25 cellular contexts compared by ENCODE assay signal in the genomic region with DNA sequence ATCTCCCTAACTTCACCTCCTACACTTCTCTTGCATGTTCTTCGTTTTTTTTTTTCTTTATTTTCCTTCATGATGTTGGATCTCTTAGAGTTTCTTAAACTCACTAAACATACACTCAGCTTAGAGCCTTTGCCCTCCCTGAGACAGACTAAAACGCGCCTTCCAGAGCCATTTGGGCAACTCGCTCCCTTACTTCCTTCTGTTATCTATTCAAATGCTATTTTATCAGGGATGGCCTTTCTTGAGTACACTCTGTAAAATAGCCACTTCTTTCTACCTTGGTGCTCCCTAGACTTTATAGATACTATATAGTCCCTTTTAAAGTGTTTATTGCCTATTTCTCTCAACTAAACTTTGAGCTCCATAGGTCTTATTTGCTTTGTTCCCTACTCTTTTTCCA.
DNase-seq lines count a peak whose midpoint lies in the region; ATAC-seq and TF ChIP-seq lines count a peak whose summit lies in the region.
"Had no signal": no experiment of that assay in that cellular context is flagged by ENCODE, and none has a peak within 500 bp of the region (broad histone marks: within the 10 kb centered on the region; RNA-seq: fewer than 3 reads in every experiment).

No MANE protein-coding gene starts in this region.

- H3K27ac Mint-ChIP-seq in nephron progenitor cell = peak overlapping the region; percentile 85
- no peak overlapping the region for H3K27ac Mint-ChIP-seq in natural killer cell treated with Interleukin-12 subunit alpha and Interleukin-12 subunit beta and Interleukin-15 and Interleukin-18, amount 100 ng/mL, for 72 hours
- no peak overlapping the region for H3K27ac Mint-ChIP-seq in naive thymus-derived CD8-positive, alpha-beta T cell
- H3K27ac Mint-ChIP-seq: CD14-positive monocyte; CD4-positive, alpha-beta memory T cell; CD4-positive, CD25-positive, alpha-beta regulatory T cell; CD8-positive, alpha-beta memory T cell had no signal

- BruUV-seq in mammary epithelial cell (replicated peaks; lab: Mats Ljungman, UMichigan) = no TSS peak

- no peaks in the 10 kb centered on the region for H4K20me1 ChIP-seq in mammary epithelial cell (ENCODE audit: insufficient read depth, low read length)
- H4K20me1 ChIP-seq: BLaER1 had no signal

- ATAC-seq in left colon (peak; percentile 99), HG02970 (IDR thresholded peaks at IDR 0.05; ENCODE audit: low FRiP score, unreplicated experiment) (no peak)
- no peak for ATAC-seq in natural killer cell treated with Interleukin-12 subunit alpha and Interleukin-12 subunit beta and Interleukin-15 and Interleukin-18, amount 100 ng/mL, for 72 hours
- ATAC-seq in naive thymus-derived CD8-positive, alpha-beta T cell = no peak
- ATAC-seq: GM12878 had no signal

- POLR2A ChIA-PET in naive thymus-derived CD8-positive, alpha-beta T cell (lab: Charles Lee) = no interaction called here

- no peaks in the 10 kb centered on the region for H3K27me3 ChIP-seq in colonic mucosa
- H3K27me3 ChIP-seq in mammary epithelial cell (ENCODE audit: insufficient read depth, low read length) = no peaks in the 10 kb centered on the region
- H3K27me3 ChIP-seq: BE2C, BLaER1 had no signal

- H3K4me3 ChIP-seq in colonic mucosa (no peak overlapping the region), mammary epithelial cell (replicated peaks in 1 of 3; ENCODE audit: insufficient read depth in 1 of 3, low read depth in 2 of 3, low read length in 3 of 3) (no peak overlapping the region)
- H3K4me3 ChIP-seq: BLaER1, GM12878 had no signal

- H3K4me2 ChIP-seq in mammary epithelial cell (ENCODE audit: insufficient read depth, low read depth, low read length) = no peak overlapping the region
- H3K4me2 ChIP-seq: BLaER1 had no signal

- peak; percentile 62 for DNase-seq in colonic mucosa
- DNase-seq in left colon = peak; percentile 26 to 48
- DNase-seq in nephron progenitor cell = no peak
- DNase-seq in mammary epithelial cell = no peak
- DNase-seq in natural killer cell treated with Interleukin-12 subunit alpha and Interleukin-12 subunit beta and Interleukin-15 and Interleukin-18, amount 100 ng/mL, for 72 hours (ENCODE audit: low spot score) = no peak
- no peak for DNase-seq in naive thymus-derived CD8-positive, alpha-beta T cell
- DNase-seq: 8988T; ACHN; BE2C; C1 segment of cervical spinal cord; CD4-positive, alpha-beta memory T cell; CD4-positive, CD25-positive, alpha-beta regulatory T cell; CD8-positive, alpha-beta memory T cell; COR-L47; DMS 273 treated with DMSO at 0.1 percent for 48 hours; DMS153; DMS53; DMS79; DND-41; EL; GDM1 had no signal

- CTCF ChIA-PET in mammary epithelial cell (lab: Charles Lee; ENCODE audit: low non-redundant PET) = no interaction called here

- dilution Hi-C loops in mammary epithelial cell (cut with HindIII; ENCODE audit: low sequenced_read_pairs) = no loop called here

- H3K9me3 Mint-ChIP-seq in nephron progenitor cell = no peaks in the 10 kb centered on the region
- H3K9me3 Mint-ChIP-seq in natural killer cell treated with Interleukin-12 subunit alpha and Interleukin-12 subunit beta and Interleukin-15 and Interleukin-18, amount 100 ng/mL, for 72 hours = peaks cover 6% of the 10 kb centered on the region
- no peaks in the 10 kb centered on the region for H3K9me3 Mint-ChIP-seq in naive thymus-derived CD8-positive, alpha-beta T cell
- H3K9me3 Mint-ChIP-seq: CD8-positive, alpha-beta memory T cell had no signal

- no peaks in the 10 kb centered on the region for H3K4me1 ChIP-seq in colonic mucosa
- H3K4me1 ChIP-seq in mammary epithelial cell (ENCODE audit: insufficient read depth, low read length) = no peaks in the 10 kb centered on the region
- H3K4me1 ChIP-seq: BE2C, BLaER1 had no signal

- no peaks in the 10 kb centered on the region for H3K9me3 ChIP-seq in colonic mucosa
- no peaks in the 10 kb centered on the region for H3K9me3 ChIP-seq in mammary epithelial cell (replicated peaks; ENCODE audit: insufficient read depth, low read length)
- H3K9me3 ChIP-seq: BE2C, BLaER1 had no signal

- H3K36me3 ChIP-seq in colonic mucosa (no peaks in the 10 kb centered on the region), mammary epithelial cell (ENCODE audit: insufficient read depth, low read length) (no peaks in the 10 kb centered on the region)
- H3K36me3 ChIP-seq: BE2C, BLaER1 had no signal

- H3K4me3 Mint-ChIP-seq in nephron progenitor cell = no peak overlapping the region
- no peak overlapping the region for H3K4me3 Mint-ChIP-seq in natural killer cell treated with Interleukin-12 subunit alpha and Interleukin-12 subunit beta and Interleukin-15 and Interleukin-18, amount 100 ng/mL, for 72 hours
- no peak overlapping the region for H3K4me3 Mint-ChIP-seq in naive thymus-derived CD8-positive, alpha-beta T cell
- H3K4me3 Mint-ChIP-seq: CD14-positive monocyte; CD4-positive, alpha-beta memory T cell; CD4-positive, CD25-positive, alpha-beta regulatory T cell had no signal

- H3K79me2 ChIP-seq in mammary epithelial cell (ENCODE audit: insufficient read depth, low read length) = no peaks in the 10 kb centered on the region

- TF ChIP-seq CTCF in colonic mucosa (IDR thresholded peaks at IDR 0.05) (no peak), nephron progenitor cell (IDR thresholded peaks at IDR 0.05) (no peak), mammary epithelial cell (conservative IDR thresholded peaks at IDR 0.05 in 1 of 2, IDR thresholded peaks at IDR 0.05 in 1 of 2; ENCODE audit: extremely low read depth in 1 of 2, insufficient read depth in 1 of 2, low read depth in 1 of 2, low read length in 2 of 2) (no peak)

- H3K36me3 Mint-ChIP-seq in nephron progenitor cell (ENCODE audit: low read depth) = no peaks in the 10 kb centered on the region
- no peaks in the 10 kb centered on the region for H3K36me3 Mint-ChIP-seq in natural killer cell treated with Interleukin-12 subunit alpha and Interleukin-12 subunit beta and Interleukin-15 and Interleukin-18, amount 100 ng/mL, for 72 hours
- no peaks in the 10 kb centered on the region for H3K36me3 Mint-ChIP-seq in naive thymus-derived CD8-positive, alpha-beta T cell
- H3K36me3 Mint-ChIP-seq: CD14-positive monocyte; CD4-positive, alpha-beta memory T cell; CD4-positive, CD25-positive, alpha-beta regulatory T cell; CD8-positive, alpha-beta memory T cell had no signal

- H3K9ac ChIP-seq in colonic mucosa (ENCODE audit: low read depth in 2 of 2, low read length in 2 of 2) = no peak overlapping the region
- H3K9ac ChIP-seq in mammary epithelial cell (ENCODE audit: insufficient read depth, low read length) = no peak overlapping the region
- H3K9ac ChIP-seq: BLaER1 had no signal

- H3K27ac ChIP-seq in colonic mucosa = no peak overlapping the region
- no peak overlapping the region for H3K27ac ChIP-seq in mammary epithelial cell (ENCODE audit: insufficient read depth, low read depth, low read length)
- H3K27ac ChIP-seq: BLaER1 had no signal

- in situ Hi-C loops in mammary epithelial cell (cut with MboI; ENCODE audit: low sequenced_read_pairs in 2 of 2) = no loop called here

- WGBS in mammary epithelial cell (ENCODE audit: low coverage, missing lambda C conversion rate) = 79% methylated on average over 4 of the region's 4 CpGs

- intact Hi-C loops in colonic mucosa (cut with DNase I) = no loop called here
- intact Hi-C loops in left colon (cut with DNase I, micrococcal nuclease) = no loop called here
- intact Hi-C loops in mammary epithelial cell (cut with micrococcal nuclease) = no loop called here

- no peak overlapping the region for H2AFZ ChIP-seq in mammary epithelial cell (ENCODE audit: low read depth, low read length)

- no peaks in the 10 kb centered on the region for H3K27me3 Mint-ChIP-seq in nephron progenitor cell (ENCODE audit: low read depth, poor library complexity)
- H3K27me3 Mint-ChIP-seq in natural killer cell treated with Interleukin-12 subunit alpha and Interleukin-12 subunit beta and Interleukin-15 and Interleukin-18, amount 100 ng/mL, for 72 hours = no peaks in the 10 kb centered on the region
- H3K27me3 Mint-ChIP-seq in naive thymus-derived CD8-positive, alpha-beta T cell = peaks cover 2 to 13% (median 5%) of the 10 kb centered on the region in 5 donors
- H3K27me3 Mint-ChIP-seq: CD4-positive, CD25-positive, alpha-beta regulatory T cell had no signal

- peaks cover 24% of the 10 kb centered on the region for H3K4me1 Mint-ChIP-seq in nephron progenitor cell
- H3K4me1 Mint-ChIP-seq in natural killer cell treated with Interleukin-12 subunit alpha and Interleukin-12 subunit beta and Interleukin-15 and Interleukin-18, amount 100 ng/mL, for 72 hours (ENCODE audit: low read depth in 2 of 2) = no peaks in the 10 kb centered on the region
- no peaks in the 10 kb centered on the region for H3K4me1 Mint-ChIP-seq in naive thymus-derived CD8-positive, alpha-beta T cell
- H3K4me1 Mint-ChIP-seq: CD14-positive monocyte; CD4-positive, alpha-beta memory T cell; CD4-positive, CD25-positive, alpha-beta regulatory T cell; CD8-positive, alpha-beta memory T cell had no signal

Comparison
In these comparisons a context has a peak if more than half of its experiments do, and no peak if none do; other contexts are left out.
1. DNase-seq: peak in colonic mucosa (single experiment) and left colon (2 of 2); none in nephron progenitor cell (single experiment), mammary epithelial cell (single experiment), natural killer cell treated with Interleukin-12 subunit alpha and Interleukin-12 subunit beta and Interleukin-15 and Interleukin-18, amount 100 ng/mL, for 72 hours (single experiment) and naive thymus-derived CD8-positive, alpha-beta T cell (0 of 10).